ENCODE assay signal across 24 cellular contexts in the genomic region with DNA sequence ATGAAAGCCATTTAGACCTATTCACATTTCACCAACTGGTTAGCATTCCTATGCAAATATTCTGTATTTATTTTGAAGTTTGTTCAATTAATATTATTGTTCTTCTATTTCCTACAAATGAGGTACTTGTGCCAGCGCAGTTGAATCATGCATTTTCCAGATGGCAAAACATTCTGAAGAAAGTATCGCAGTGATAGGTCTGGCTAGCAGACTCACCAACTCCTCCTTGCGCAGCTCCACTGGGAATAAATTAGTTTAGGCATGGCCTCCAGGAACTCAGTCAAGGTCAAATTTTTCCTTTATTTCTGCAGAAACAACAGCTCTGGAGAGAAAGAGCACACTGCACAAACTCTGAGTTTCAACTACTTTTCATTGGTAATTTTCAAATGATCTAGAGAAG.
DNase-seq lines count a peak whose midpoint lies in the region; ATAC-seq and TF ChIP-seq lines count a peak whose summit lies in the region.
"Had no signal": no experiment of that assay in that cellular context is flagged by ENCODE, and none has a peak within 500 bp of the region (broad histone marks: within the 10 kb centered on the region; RNA-seq: fewer than 3 reads in every experiment).

No MANE protein-coding gene starts in this region.

- H3K27me3 ChIP-seq in ovary (no peaks in the 10 kb centered on the region), upper lobe of left lung (no peaks in the 10 kb centered on the region)
- H3K27me3 ChIP-seq: BLaER1 had no signal

- H3K4me3 ChIP-seq in ovary = no peak overlapping the region
- no peak overlapping the region for H3K4me3 ChIP-seq in upper lobe of left lung
- H3K4me3 ChIP-seq: BLaER1, GM23338 had no signal

- H3K27ac ChIP-seq in ovary (peak overlapping the region in 1 of 2 donors; percentile 56), upper lobe of left lung (no peak overlapping the region)
- H3K27ac ChIP-seq: BLaER1 had no signal

- ATAC-seq in upper lobe of left lung (ENCODE audit: low FRiP score in 2 of 2) (no peak), GM21447 (IDR thresholded peaks at IDR 0.05; ENCODE audit: unreplicated experiment) (no peak)
- ATAC-seq: GM23338, PC-3 had no signal

- TF ChIP-seq EP300 in ovary (IDR thresholded peaks at IDR 0.05) (no peak), upper lobe of left lung (IDR thresholded peaks at IDR 0.05) (no peak)

- WGBS in ovary, 3 donors = 5 to 11% (median 6%) methylated on average over 3 of the region's 3 CpGs
- 64 to 71% methylated on average over 3 of the region's 3 CpGs for WGBS in upper lobe of left lung, 2 donors

- H3K9me3 ChIP-seq in ovary (no peaks in the 10 kb centered on the region), upper lobe of left lung (no peaks in the 10 kb centered on the region)
- H3K9me3 ChIP-seq: BLaER1, SK-N-SH had no signal

- TF ChIP-seq POLR2A in ovary (IDR thresholded peaks at IDR 0.05) (no peak), upper lobe of left lung (IDR thresholded peaks at IDR 0.05) (no peak)

- H3K4me1 ChIP-seq in ovary (ENCODE audit: insufficient read depth) (peaks cover 2% of the 10 kb centered on the region), upper lobe of left lung (no peaks in the 10 kb centered on the region)
- H3K4me1 ChIP-seq: BLaER1 had no signal

- H3K36me3 ChIP-seq in ovary (no peaks in the 10 kb centered on the region), upper lobe of left lung (no peaks in the 10 kb centered on the region)
- H3K36me3 ChIP-seq: BLaER1 had no signal

- intact Hi-C loops in ovary (cut with DNase I) = loop anchor here in 1 of 4 donors (10.0 kb wide), 1 partner anchor 97 kb away; no protein-coding TSS in a partner anchor

- TF ChIP-seq CTCF in ovary (IDR thresholded peaks at IDR 0.05) (no peak), upper lobe of left lung (IDR thresholded peaks at IDR 0.05) (no peak)

- peak; percentile 11 for DNase-seq in brain pericyte (ENCODE audit: low read depth, low spot score)
- DNase-seq in fibroblast of peridontal ligament (ENCODE audit: extremely low read depth) = peak; percentile 27
- DNase-seq in ovary = peak in 4 of 5 donors; percentile 27 to 48 (median 38)
- no peak for DNase-seq in upper lobe of left lung
- DNase-seq in activated CD4-positive, alpha-beta T cell treated with anti-CD3 and anti-CD28 coated beads for 48 hours = no peak
- DNase-seq in dermis blood vessel endothelial cell = no peak
- DNase-seq: CD4-positive, CD25-positive, alpha-beta regulatory T cell; DMS153; DND-41; H9; HFFc6; IMR-90; KG1; MM.1S; NCI-H2029; NCI-H446 treated with DMSO at 0.1 percent for 48 hours; NCI-H526; NCI-H82; NK-92 treated with Interleukin-12 subunit alpha and Interleukin-12 subunit beta, amount 100 ng/mL, for 24 hours; PC-3; SK-N-SH had no signal

Comparison
In these comparisons a context has a peak if more than half of its experiments do, and no peak if none do; other contexts are left out.
1. DNase-seq: peak in brain pericyte (single experiment), fibroblast of peridontal ligament (single experiment) and ovary (4 of 5); none in upper lobe of left lung (0 of 2), activated CD4-positive, alpha-beta T cell treated with anti-CD3 and anti-CD28 coated beads for 48 hours (single experiment) and dermis blood vessel endothelial cell (single experiment).